Comparison of ENCODE assay signal across 28 cellular contexts in the genomic region with DNA sequence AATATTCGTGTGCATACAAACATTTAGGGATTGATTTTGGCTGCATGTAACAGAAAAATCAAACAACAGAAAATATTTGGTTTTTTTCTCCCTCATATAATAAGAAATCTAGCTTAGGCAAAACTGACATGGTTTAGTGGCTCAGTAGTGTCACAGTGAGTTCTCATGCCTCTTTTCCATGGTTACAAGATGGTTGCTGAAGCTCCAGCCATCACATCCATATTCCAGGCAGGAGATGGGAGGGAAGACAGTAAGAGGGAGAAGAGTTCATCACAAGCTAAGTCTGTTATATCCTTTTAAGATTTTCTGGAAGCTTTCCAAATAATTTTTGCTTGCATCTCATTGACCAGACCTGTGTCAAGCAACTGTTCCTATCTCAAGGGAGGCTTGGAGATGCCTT. TPM values are rescaled to one million over a fixed set of nuclear protein-coding genes. Genes with fewer than 3 reads are reported as not detected.
"Had no signal": no experiment of that assay in that cellular context is flagged by ENCODE, and none has a peak within 500 bp of the region (broad histone marks: within the 10 kb centered on the region; RNA-seq: fewer than 3 reads in every experiment).

No MANE protein-coding gene starts in this region.

- H2AFZ ChIP-seq: hepatocyte had no signal

- DNase-seq: colonic mucosa; cortex of kidney; dermis blood vessel endothelial cell; dorsolateral prefrontal cortex; effector CD4-positive, alpha-beta T cell; effector CD8-positive, alpha-beta T cell; effector memory CD4-positive, alpha-beta T cell; effector memory CD8-positive, alpha-beta T cell; endodermal cell; erythroblast; esophagus squamous epithelium; foreskin keratinocyte; foreskin melanocyte; gastrocnemius medialis; glutamatergic neuron; head of caudate nucleus; heart left ventricle; heart right ventricle had no signal

- H3K36me3 ChIP-seq: colonic mucosa, esophagus muscularis mucosa, esophagus squamous epithelium, gastrocnemius medialis, gastroesophageal sphincter, heart left ventricle, heart right ventricle had no signal

- H3K79me2 ChIP-seq: hepatocyte had no signal

- H3K27ac ChIP-seq: colonic mucosa, coronary artery, dorsolateral prefrontal cortex, epithelial cell of prostate, esophagus muscularis mucosa, esophagus squamous epithelium, foreskin keratinocyte, gastrocnemius medialis, gastroesophageal sphincter, heart left ventricle, heart right ventricle, hepatocyte had no signal

- H3K4me1 ChIP-seq: colonic mucosa, esophagus muscularis mucosa, esophagus squamous epithelium, foreskin keratinocyte, gastrocnemius medialis, gastroesophageal sphincter, heart left ventricle, heart right ventricle had no signal

- H3K4me2 ChIP-seq: hepatocyte had no signal

- FAIRE-seq: colon, endometrium, endothelial cell of umbilical vein, frontal cortex had no signal

- H3K9me3 ChIP-seq: colonic mucosa, gastrocnemius medialis had no signal

- H3K27me3 ChIP-seq: colonic mucosa, gastrocnemius medialis, hepatocyte had no signal

- H3K4me3 ChIP-seq: colonic mucosa, coronary artery, dorsolateral prefrontal cortex, esophagus muscularis mucosa, esophagus squamous epithelium, gastrocnemius medialis, gastroesophageal sphincter, heart left ventricle, heart right ventricle, hepatocyte had no signal

- ATAC-seq: effector memory CD8-positive, alpha-beta T cell; esophagus mucosa; foreskin keratinocyte; gastrocnemius medialis; gastroesophageal sphincter; heart left ventricle; heart right ventricle had no signal

RNA-seq across cellular contexts. Expression of a gene that starts 33.5 kb away (rescaled TPM):
- total RNA-seq: dermis blood vessel endothelial cell, endodermal cell, esophagus mucosa, foreskin keratinocyte had no signal
